ENCODE assay signal across 18 cellular contexts in genomic region chr10:126420571-126421275, GRCh38. TPM values are rescaled to one million over a fixed set of nuclear protein-coding genes. Genes with fewer than 3 reads are reported as not detected.
DNase-seq lines count a peak whose midpoint lies in the region; TF ChIP-seq lines count a peak whose summit lies in the region.
"Had no signal": no experiment of that assay in that cellular context is flagged by ENCODE, and none has a peak within 500 bp of the region (broad histone marks: within the 10 kb centered on the region; RNA-seq: fewer than 3 reads in every experiment).

No MANE protein-coding gene starts in this region.

- H3K4me3 ChIP-seq in fibroblast of pulmonary artery (replicated peaks; ENCODE audit: low read depth, low read length) (no peak overlapping the region), skeletal muscle tissue (ENCODE audit: low read length in 3 of 3) (no peak overlapping the region), foreskin fibroblast (ENCODE audit: low read depth in 1 of 2, low read length in 2 of 2) (no peak overlapping the region), H7 (ENCODE audit: insufficient read depth, low read depth, low read length) (no peak overlapping the region)

- peak overlapping the region in 1 of 3 donors; percentile 34 for H3K9ac ChIP-seq in skeletal muscle tissue (ENCODE audit: low read depth in 1 of 3, low read length in 3 of 3)

- peaks cover 0 to 15% (median 3%) of the 10 kb centered on the region in 3 donors for H3K9me3 ChIP-seq in skeletal muscle tissue (ENCODE audit: control insufficient read depth in 3 of 3, low read length in 3 of 3)

- peak; percentile 18 for DNase-seq in DMS53 (lab: John Stamatoyannopoulos, UW)
- no peak for DNase-seq in DMS53 treated with DMSO at 0.1 percent for 48 hours (lab: John Stamatoyannopoulos, UW; ENCODE audit: unreplicated experiment)
- peak; percentile 71 for DNase-seq in astrocyte of the hippocampus (ENCODE audit: low read depth, low spot score)
- peak; percentile 63 for DNase-seq in fibroblast of pulmonary artery (ENCODE audit: low read depth)
- DNase-seq in foreskin fibroblast, result no peak
- DNase-seq in H7, result no peak
- no peak for DNase-seq in SHP77 (lab: John Stamatoyannopoulos, UW)
- DNase-seq: activated CD4-positive, alpha-beta T cell treated with anti-CD3 and anti-CD28 coated beads, Interleukin-2, amount 50 U/mL, for 1 hour; activated naive CD4-positive, alpha-beta T cell treated with anti-CD3 and anti-CD28 coated beads, Interleukin-2, amount 10 ng/mL, durations not matched to agents 7 days and 5 days; CD8-positive, alpha-beta memory T cell; GDM1; NCI-H1694; NCI-H2171; NCI-H524; WERI-Rb-1 had no signal

- TF ChIP-seq CTCF in fibroblast of pulmonary artery (IDR thresholded peaks at IDR 0.05; ENCODE audit: low read length, missing control alignments) (no peak), foreskin fibroblast (IDR thresholded peaks at IDR 0.05; ENCODE audit: low read depth, low read length) (no peak)

- H3K27ac ChIP-seq in skeletal muscle tissue (ENCODE audit: low read depth, low read length), result peak overlapping the region; percentile 83
- H3K27ac ChIP-seq: 22Rv1, epithelial cell of prostate, WERI-Rb-1 had no signal

- no peaks in the 10 kb centered on the region for H3K4me1 ChIP-seq in skeletal muscle tissue (ENCODE audit: control insufficient read depth in 3 of 3, insufficient read depth in 3 of 3, low read length in 3 of 3)

- H3K36me3 ChIP-seq in skeletal muscle tissue (ENCODE audit: control insufficient read depth in 3 of 3, insufficient read depth in 3 of 3, low read length in 3 of 3), result no peaks in the 10 kb centered on the region
- H3K36me3 ChIP-seq in H7 (replicated peaks; ENCODE audit: control insufficient read depth, insufficient read depth, low read length), result no peaks in the 10 kb centered on the region
- H3K36me3 ChIP-seq: WERI-Rb-1 had no signal

- H3K27me3 ChIP-seq in skeletal muscle tissue (ENCODE audit: control insufficient read depth in 3 of 3, insufficient read depth in 3 of 3, low read length in 3 of 3) (no peaks in the 10 kb centered on the region), H7 (ENCODE audit: control insufficient read depth, insufficient read depth, low read length) (no peaks in the 10 kb centered on the region)

RNA-seq across cellular contexts. Expression of gene ADAM12, which starts 32.4 kb away (rescaled TPM):
- 13.0 TPM for total RNA-seq in skeletal muscle tissue
- 0.11 and 0.66 TPM in 2 replicates for total RNA-seq in H7 (2014; rRNA removed; shearing (Covaris generic))

Comparison
In these comparisons a context has a peak if more than half of its experiments do, and no peak if none do; other contexts are left out.
1. DNase-seq: peak in DMS53 (single experiment), astrocyte of the hippocampus (single experiment) and fibroblast of pulmonary artery (single experiment); none in DMS53 treated with DMSO at 0.1 percent for 48 hours (single experiment), foreskin fibroblast (0 of 2), H7 (single experiment) and SHP77 (0 of 2).